Comparison of ENCODE assay signal across 16 cellular contexts in genomic region chr5:159448-160172, GRCh38. TPM values are rescaled to one million over a fixed set of nuclear protein-coding genes. Genes with fewer than 3 reads are reported as not detected.
DNase-seq lines count a peak whose midpoint lies in the region; ATAC-seq and TF ChIP-seq lines count a peak whose summit lies in the region.
"Had no signal": no experiment of that assay in that cellular context is flagged by ENCODE, and none has a peak within 500 bp of the region (broad histone marks: within the 10 kb centered on the region; RNA-seq: fewer than 3 reads in every experiment).

No MANE protein-coding gene starts in this region.

- H3K4me3 Mint-ChIP-seq in activated CD8-positive, alpha-beta memory T cell treated with anti-CD3 and anti-CD28 coated beads, Interleukin-2, amount 10 ng/mL, durations not matched to agents 7 days and 5 days: no peak overlapping the region

- no peak overlapping the region for H3K27ac Mint-ChIP-seq in activated CD8-positive, alpha-beta memory T cell treated with anti-CD3 and anti-CD28 coated beads, Interleukin-2, amount 10 ng/mL, durations not matched to agents 7 days and 5 days
- H3K27ac Mint-ChIP-seq: activated T-helper 2 cell treated with anti-CD3 and anti-CD28 coated beads, Interferon-gamma antibody, Interleukin-2, Interleukin-4, amounts not matched to agents 10 μg/mL and 5 μg/mL and 100 μg/mL, durations not matched to agents 14 hours and 24 hours and 36 hours had no signal

- H3K4me1 ChIP-seq in SJSA1 (replicated peaks) (peaks cover 26% of the 10 kb centered on the region), spleen (no peaks in the 10 kb centered on the region), breast epithelium (no peaks in the 10 kb centered on the region)
- H3K4me1 ChIP-seq: upper lobe of left lung had no signal

- H3K9me3 Mint-ChIP-seq in activated CD8-positive, alpha-beta memory T cell treated with anti-CD3 and anti-CD28 coated beads, Interleukin-2, amount 10 ng/mL, durations not matched to agents 7 days and 5 days (ENCODE audit: low read depth): no peaks in the 10 kb centered on the region
- H3K9me3 Mint-ChIP-seq: activated T-helper 2 cell treated with anti-CD3 and anti-CD28 coated beads, Interferon-gamma antibody, Interleukin-2, Interleukin-4, amounts not matched to agents 10 μg/mL and 5 μg/mL and 100 μg/mL, durations not matched to agents 14 hours and 24 hours and 36 hours had no signal

- TF ChIP-seq CTCF in fibroblast of the aortic adventitia (IDR thresholded peaks at IDR 0.05; ENCODE audit: insufficient read depth, low read length) (no peak), spleen (IDR thresholded peaks at IDR 0.05 in 8 of 11, conservative IDR thresholded peaks at IDR 0.05 in 3 of 11) (no peak), breast epithelium (IDR thresholded peaks at IDR 0.05) (no peak)

- no peaks in the 10 kb centered on the region for H3K36me3 Mint-ChIP-seq in activated CD8-positive, alpha-beta memory T cell treated with anti-CD3 and anti-CD28 coated beads, Interleukin-2, amount 10 ng/mL, durations not matched to agents 7 days and 5 days

- no peak for ATAC-seq in activated CD8-positive, alpha-beta memory T cell treated with anti-CD3 and anti-CD28 coated beads, Interleukin-2, amount 10 ng/mL, durations not matched to agents 7 days and 5 days
- ATAC-seq in left lobe of liver: no peak
- ATAC-seq: K562 had no signal

- H3K27ac ChIP-seq in SJSA1 (peak overlapping the region; percentile 51), spleen (no peak overlapping the region), breast epithelium (no peak overlapping the region)
- H3K27ac ChIP-seq: 22Rv1, upper lobe of left lung had no signal

- H3K36me3 ChIP-seq in SJSA1: no peaks in the 10 kb centered on the region
- no peaks in the 10 kb centered on the region for H3K36me3 ChIP-seq in spleen
- H3K36me3 ChIP-seq in breast epithelium: no peaks in the 10 kb centered on the region
- H3K36me3 ChIP-seq: upper lobe of left lung had no signal

- 43 to 55% (median 49%) methylated on average over 19 of the region's 19 CpGs for WGBS in spleen, 5 donors

- DNase-seq in activated CD8-positive, alpha-beta memory T cell treated with anti-CD3 and anti-CD28 coated beads, Interleukin-2, amount 10 ng/mL, durations not matched to agents 7 days and 5 days: peak; percentile 25
- DNase-seq in activated CD8-positive, alpha-beta memory T cell treated with anti-CD3 and anti-CD28 coated beads, Interleukin-2, amount 50 U/mL, for 4 hours: no peak
- DNase-seq in SJSA1 (ENCODE audit: low read depth in 1 of 2, low spot score in 2 of 2) (peak; percentile 72 to 75), fibroblast of the aortic adventitia (ENCODE audit: low read depth) (peak; percentile 9), spleen (peak; percentile 10), breast epithelium (ENCODE audit: low spot score in 2 of 2) (no peak), left lobe of liver (ENCODE audit: low spot score) (no peak), NOMO-1 (lab: John Stamatoyannopoulos, UW; ENCODE audit: unreplicated experiment in 2 of 2) (no peak)
- DNase-seq: activated CD4-positive, alpha-beta T cell treated with anti-CD3 and anti-CD28 coated beads for 4 hours; NCI-H1930; SW 1271 had no signal

- no peaks in the 10 kb centered on the region for H3K27me3 Mint-ChIP-seq in activated CD8-positive, alpha-beta memory T cell treated with anti-CD3 and anti-CD28 coated beads, Interleukin-2, amount 10 ng/mL, durations not matched to agents 7 days and 5 days

- intact Hi-C loops in spleen (cut with DNase I; ENCODE audit: low total_unique reads): no loop called here
- intact Hi-C loops in breast epithelium (cut with DNase I; ENCODE audit: low total_unique reads): no loop called here

- H3K4me3 ChIP-seq in SJSA1 (no peak overlapping the region), fibroblast of the aortic adventitia (ENCODE audit: low read depth, low read length) (no peak overlapping the region), spleen (no peak overlapping the region), breast epithelium (peak overlapping the region in 1 of 3 donors; percentile 28)
- H3K4me3 ChIP-seq: K562, upper lobe of left lung had no signal

- H3K9me3 ChIP-seq in SJSA1 (replicated peaks): no peaks in the 10 kb centered on the region
- no peaks in the 10 kb centered on the region for H3K9me3 ChIP-seq in spleen
- no peaks in the 10 kb centered on the region for H3K9me3 ChIP-seq in breast epithelium
- H3K9me3 ChIP-seq: upper lobe of left lung had no signal

- TF ChIP-seq POLR2A in spleen (IDR thresholded peaks at IDR 0.05) (no peak), breast epithelium (IDR thresholded peaks at IDR 0.05) (no peak)

- no peaks in the 10 kb centered on the region for H3K4me1 Mint-ChIP-seq in activated CD8-positive, alpha-beta memory T cell treated with anti-CD3 and anti-CD28 coated beads, Interleukin-2, amount 10 ng/mL, durations not matched to agents 7 days and 5 days

- H3K27me3 ChIP-seq in SJSA1 (replicated peaks) (no peaks in the 10 kb centered on the region), spleen (replicated peaks in 1 of 7) (peaks cover 0 to 58% (median 0%) of the 10 kb centered on the region in 7 donors), breast epithelium (no peaks in the 10 kb centered on the region)
- H3K27me3 ChIP-seq: upper lobe of left lung had no signal

- CTCF ChIA-PET in activated CD8-positive, alpha-beta memory T cell treated with anti-CD3 and anti-CD28 coated beads, Interleukin-2, amount 10 ng/mL, durations not matched to agents 7 days and 5 days (lab: Charles Lee): no interaction called here

RNA-seq across cellular contexts. Expression of gene LRRC14B, which starts 31.7 kb away (rescaled TPM):
- total RNA-seq in activated CD8-positive, alpha-beta memory T cell treated with anti-CD3 and anti-CD28 coated beads, Interleukin-2, amount 10 ng/mL, durations not matched to agents 7 days and 5 days: not detected
- total RNA-seq in SJSA1 (2014; rRNA removed; shearing (Covaris generic)): not detected in 2 replicates
- not detected in 2 replicates for total RNA-seq in fibroblast of the aortic adventitia (ENCODE audit: low replicate concordance)
- not detected for total RNA-seq in spleen
- polyA plus RNA-seq in spleen: under 1 TPM in 1 of 3 donors, not detected in 2; 0.10 TPM
- total RNA-seq in breast epithelium: under 1 TPM in 2 of 3 donors, not detected in 1; 0.33 to 0.44 TPM
- not detected for total RNA-seq in left lobe of liver
- total RNA-seq: activated T-helper 2 cell treated with anti-CD3 and anti-CD28 coated beads, Interferon-gamma antibody, Interleukin-2, Interleukin-4, amounts not matched to agents 10 μg/mL and 5 μg/mL and 100 μg/mL, durations not matched to agents 14 hours and 24 hours and 36 hours; K562; kidney; upper lobe of left lung had no signal
- polyA plus RNA-seq: K562 had no signal

RNA-seq across cellular contexts. Expression of gene CCDC127, which starts 58.3 kb away (rescaled TPM):
- 1 to 10 TPM; 4.8 to 6.2 TPM for total RNA-seq in activated CD8-positive, alpha-beta memory T cell treated with anti-CD3 and anti-CD28 coated beads, Interleukin-2, amount 10 ng/mL, durations not matched to agents 7 days and 5 days
- 3.6 and 4.0 TPM in 2 replicates for total RNA-seq in SJSA1 (2014; rRNA removed; shearing (Covaris generic))
- 8.2 and 8.3 TPM in 2 replicates for total RNA-seq in fibroblast of the aortic adventitia (ENCODE audit: low replicate concordance)
- 1 to 10 TPM; 2.8 to 8.9 (median 5.7) TPM for total RNA-seq in spleen
- polyA plus RNA-seq in spleen: 1 to 10 TPM; 1.2 to 2.6 (median 1.8) TPM
- total RNA-seq in breast epithelium: 1 to 10 TPM; 5.0 to 5.6 (median 5.3) TPM
- total RNA-seq in left lobe of liver: 3.1 TPM

RNA-seq across cellular contexts. Expression of gene SDHA, which starts 58.5 kb away (rescaled TPM):
- total RNA-seq in activated CD8-positive, alpha-beta memory T cell treated with anti-CD3 and anti-CD28 coated beads, Interleukin-2, amount 10 ng/mL, durations not matched to agents 7 days and 5 days: 100 to 1,000 TPM; 201 TPM
- 57.1 and 63.5 TPM in 2 replicates for total RNA-seq in SJSA1 (2014; rRNA removed; shearing (Covaris generic))
- total RNA-seq in fibroblast of the aortic adventitia (ENCODE audit: low replicate concordance): 92.6 and 116 TPM in 2 replicates
- 100 to 1,000 TPM in 6 of 7 donors, 10 to 100 TPM in 1; 91.9 to 135 (median 122) TPM for total RNA-seq in spleen
- polyA plus RNA-seq in spleen: 10 to 100 TPM; 58.6 to 86.0 (median 62.3) TPM
- total RNA-seq in breast epithelium: 10 to 100 TPM; 71.1 to 80.6 (median 79.5) TPM
- 232 TPM for total RNA-seq in left lobe of liver

Comparison
In these comparisons a context has a peak if more than half of its experiments do, and no peak if none do; other contexts are left out.
1. DNase-seq: peak in activated CD8-positive, alpha-beta memory T cell treated with anti-CD3 and anti-CD28 coated beads, Interleukin-2, amount 10 ng/mL, durations not matched to agents 7 days and 5 days (single experiment), SJSA1 (2 of 2), fibroblast of the aortic adventitia (single experiment) and spleen (single experiment); none in activated CD8-positive, alpha-beta memory T cell treated with anti-CD3 and anti-CD28 coated beads, Interleukin-2, amount 50 U/mL, for 4 hours (single experiment), breast epithelium (0 of 2), left lobe of liver (single experiment) and NOMO-1 (0 of 2).